Comparison of ENCODE assay signal across 8 cellular contexts in the genomic region with DNA sequence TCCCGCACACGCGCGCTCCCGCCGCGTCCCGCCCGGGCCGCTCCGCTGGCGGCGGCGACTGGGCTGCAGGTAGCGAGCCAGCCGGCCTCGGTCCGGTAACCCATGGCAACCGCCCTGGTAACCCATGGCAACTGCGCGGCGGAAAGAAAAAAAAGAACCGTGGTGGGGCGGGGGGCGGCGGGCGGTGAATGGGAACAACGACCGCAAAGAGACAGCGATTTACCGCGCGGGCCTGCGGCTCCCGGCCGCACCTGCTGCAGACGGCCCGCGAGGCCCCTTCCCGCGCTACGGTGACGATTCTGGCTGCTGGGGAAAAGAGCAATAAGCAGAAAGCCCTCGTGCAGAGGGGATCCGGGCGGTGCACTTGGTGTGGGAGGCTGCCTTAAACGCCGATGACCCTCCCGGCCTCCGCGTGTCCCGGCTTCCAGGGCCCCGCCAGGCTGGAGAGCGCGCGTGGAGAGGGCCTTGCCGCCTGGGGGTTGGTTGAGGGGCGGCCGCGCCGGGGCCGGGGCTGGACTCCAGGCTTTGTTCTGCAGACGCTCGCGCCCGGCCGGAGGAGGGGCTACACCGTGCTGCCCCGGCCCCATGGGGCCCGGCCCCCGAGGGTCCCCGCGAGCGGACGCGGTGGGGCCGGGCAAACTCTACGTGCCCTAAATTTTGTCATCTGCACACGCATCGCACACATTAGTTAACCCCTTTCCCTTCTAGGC.
DNase-seq lines count a peak whose midpoint lies in the region; ATAC-seq lines count a peak whose summit lies in the region.

No MANE protein-coding gene starts in this region.

- H3K4me3 Mint-ChIP-seq in activated naive CD8-positive, alpha-beta T cell treated with anti-CD3 and anti-CD28 coated beads for 36 hours = peak overlapping the region; percentile 77

- peaks cover 7% of the 10 kb centered on the region for H3K27me3 ChIP-seq in iPS-18a (ENCODE audit: control insufficient read depth, insufficient read depth, low read length)
- peaks cover 92% of the 10 kb centered on the region for H3K27me3 ChIP-seq in skeletal muscle satellite cell (ENCODE audit: control insufficient read depth, insufficient read depth, low read length)

- H3K4me3 ChIP-seq in iPS-18a (ENCODE audit: low read length) (peak overlapping the region; percentile 81), skeletal muscle satellite cell (ENCODE audit: low read length) (peak overlapping the region; percentile 26)

- ATAC-seq in GM19324 (IDR thresholded peaks at IDR 0.05; ENCODE audit: low FRiP score, unreplicated experiment) (peak; percentile 48), HG03342 (IDR thresholded peaks at IDR 0.05; ENCODE audit: unreplicated experiment) (peak; percentile 26)

- H3K9ac ChIP-seq in iPS-18a (ENCODE audit: low read length) (peak overlapping the region; percentile 90), skeletal muscle satellite cell (ENCODE audit: low read depth, low read length) (no peak overlapping the region)

- H3K4me2 ChIP-seq in skeletal muscle satellite cell (ENCODE audit: low read length) = peak overlapping the region; percentile 33

- H3K27me3 Mint-ChIP-seq in activated naive CD8-positive, alpha-beta T cell treated with anti-CD3 and anti-CD28 coated beads for 36 hours = peaks cover 36% of the 10 kb centered on the region

- H3K9me3 Mint-ChIP-seq in activated naive CD8-positive, alpha-beta T cell treated with anti-CD3 and anti-CD28 coated beads for 36 hours = no peaks in the 10 kb centered on the region

- peaks cover 11% of the 10 kb centered on the region for H3K36me3 Mint-ChIP-seq in activated naive CD8-positive, alpha-beta T cell treated with anti-CD3 and anti-CD28 coated beads for 36 hours

- no peaks in the 10 kb centered on the region for H3K9me3 ChIP-seq in iPS-18a (ENCODE audit: control insufficient read depth, low read depth, low read length)
- no peaks in the 10 kb centered on the region for H3K9me3 ChIP-seq in skeletal muscle satellite cell (replicated peaks; ENCODE audit: low read length)

- H3K4me1 Mint-ChIP-seq in activated naive CD8-positive, alpha-beta T cell treated with anti-CD3 and anti-CD28 coated beads for 36 hours = peaks cover 7% of the 10 kb centered on the region

- no peaks in the 10 kb centered on the region for H3K36me3 ChIP-seq in iPS-18a (ENCODE audit: control insufficient read depth, low read depth, low read length)
- no peaks in the 10 kb centered on the region for H3K36me3 ChIP-seq in skeletal muscle satellite cell (ENCODE audit: insufficient read depth, low read length)

- H3K27ac Mint-ChIP-seq in activated naive CD8-positive, alpha-beta T cell treated with anti-CD3 and anti-CD28 coated beads for 36 hours = peak overlapping the region; percentile 69

- H3K4me1 ChIP-seq in iPS-18a (ENCODE audit: control insufficient read depth, low read depth, low read length) = peaks cover 19% of the 10 kb centered on the region
- peaks cover 6% of the 10 kb centered on the region for H3K4me1 ChIP-seq in skeletal muscle satellite cell (ENCODE audit: control insufficient read depth, insufficient read depth, low read length)

- DNase-seq in C1 segment of cervical spinal cord (lab: John Stamatoyannopoulos, UW) (peak in 10 of 14 donors; percentile 34 to 86 (median 74)), NCI-H82 (lab: John Stamatoyannopoulos, UW) (peak; percentile 82), SIG-M5 (lab: John Stamatoyannopoulos, UW) (no peak)
- DNase-seq in activated naive CD8-positive, alpha-beta T cell treated with anti-CD3 and anti-CD28 coated beads for 36 hours = peak; percentile 47

- H3K27ac ChIP-seq in iPS-18a (ENCODE audit: low read length) = no peak overlapping the region
